ENCODE assay signal across 9 cellular contexts in the genomic region with DNA sequence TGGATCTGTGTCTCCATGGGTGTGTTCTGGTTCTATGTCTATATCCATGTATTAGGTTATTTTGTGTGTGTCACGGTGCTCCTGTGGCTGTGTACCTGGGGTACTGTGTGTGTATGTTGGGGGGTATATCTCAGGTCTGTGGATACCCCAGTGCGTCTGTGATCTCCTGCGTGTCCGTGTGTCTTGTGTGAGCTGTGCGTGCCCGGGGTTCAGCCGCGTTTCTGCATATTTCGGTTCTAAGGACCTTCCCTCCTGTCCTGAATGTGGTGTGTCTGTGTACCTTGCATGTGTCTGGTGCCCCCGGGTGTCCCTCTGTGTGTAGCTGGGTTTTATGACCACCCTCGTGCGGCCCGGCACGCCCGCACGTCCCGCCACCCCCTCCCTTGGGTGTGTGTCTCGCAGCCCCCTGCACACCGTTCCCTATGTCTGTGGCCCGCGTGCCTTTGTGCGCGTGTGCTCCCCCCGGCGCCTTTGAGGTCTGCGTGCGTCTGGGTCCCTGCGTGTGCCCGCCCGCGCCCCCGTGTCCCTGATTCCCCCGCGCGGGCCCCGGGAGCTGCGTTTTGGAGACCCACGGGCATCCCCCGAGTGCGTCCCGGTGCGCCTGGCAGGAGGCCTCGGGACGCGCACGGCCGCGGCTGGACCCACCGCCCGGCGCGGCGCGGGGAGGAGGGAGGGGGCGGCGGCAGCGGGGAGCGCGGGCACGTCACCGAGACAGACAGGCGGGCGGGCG. TPM values are rescaled to one million over a fixed set of nuclear protein-coding genes. Genes with fewer than 3 reads are reported as not detected.
A peak's percentile ranks its signal among the peaks of the same experiment; 100 is the strongest.
DNase-seq lines count a peak whose midpoint lies in the region; ATAC-seq and TF ChIP-seq lines count a peak whose summit lies in the region.
"Had no signal": no experiment of that assay in that cellular context is flagged by ENCODE, and none has a peak within 500 bp of the region (broad histone marks: within the 10 kb centered on the region; RNA-seq: fewer than 3 reads in every experiment).

No MANE protein-coding gene starts in this region.

- no peak overlapping the region for H3K27ac ChIP-seq in testis

- POLR2A ChIA-PET in activated CD4-positive, alpha-beta T cell treated with anti-CD3 and anti-CD28 coated beads, Interleukin-2, amount 10 ng/mL, durations not matched to agents 7 days and 5 days (lab: Charles Lee) = no interaction called here
- POLR2A ChIA-PET in activated B cell treated with CpG ODN at 0.5 μM for 24 hours (lab: Charles Lee) = interaction anchor here (0.7 to 1.0 kb wide), 3 partner anchors 18 to 90 kb away, joined by 3 read pairs; a partner anchor contains a TSS

- intact Hi-C loops in activated B cell treated with CpG ODN at 0.5 μM for 24 hours (cut with micrococcal nuclease) (loop anchor here (5.0 kb wide), 3 partner anchors 132 to 887 kb away; no protein-coding TSS in a partner anchor), testis (cut with DNase I; ENCODE audit: low total_unique reads) (loop anchor here (10.0 kb wide), 1 partner anchor 80 kb away; no protein-coding TSS in a partner anchor)

- TF ChIP-seq CTCF in activated B cell treated with CpG ODN at 0.5 μM for 24 hours (IDR thresholded peaks at IDR 0.05) = no peak
- TF ChIP-seq CTCF in testis (IDR thresholded peaks at IDR 0.05) = no peak

- peaks cover 11% of the 10 kb centered on the region for H3K4me1 ChIP-seq in testis

- H3K4me3 ChIP-seq in iPS-18c (ENCODE audit: insufficient read depth, low read depth, low read length) = peak overlapping the region; percentile 28
- peak overlapping the region; percentile 29 to 34 for H3K4me3 ChIP-seq in testis

- peaks cover 32% of the 10 kb centered on the region for H3K27me3 Mint-ChIP-seq in activated CD4-positive, alpha-beta T cell treated with anti-CD3 and anti-CD28 coated beads, Interleukin-2, amount 10 ng/mL, durations not matched to agents 7 days and 5 days
- H3K27me3 Mint-ChIP-seq in activated B cell treated with CpG ODN at 0.5 μM for 24 hours = peaks cover 34% of the 10 kb centered on the region

- WGBS in testis, 2 donors = 9% methylated on average over 42 of the region's 64 CpGs; no CpG with 5 or more reads in 1 of the 2 donors

- CTCF ChIA-PET in activated CD4-positive, alpha-beta T cell treated with anti-CD3 and anti-CD28 coated beads, Interleukin-2, amount 10 ng/mL, durations not matched to agents 7 days and 5 days (lab: Charles Lee) = interaction anchor here (0.9 to 5.5 kb wide), 4 partner anchors 15 to 167 kb away, joined by 3 to 112 read pairs (median 36); a partner anchor contains a TSS
- CTCF ChIA-PET in activated B cell treated with CpG ODN at 0.5 μM for 24 hours (lab: Charles Lee) = interaction anchor here (0.8 kb wide), 1 partner anchor 100 kb away, joined by 3 read pairs; a partner anchor contains a TSS

- H3K4me3 Mint-ChIP-seq in activated CD4-positive, alpha-beta T cell treated with anti-CD3 and anti-CD28 coated beads, Interleukin-2, amount 10 ng/mL, durations not matched to agents 7 days and 5 days = peak overlapping the region; percentile 55
- peak overlapping the region; percentile 58 for H3K4me3 Mint-ChIP-seq in activated B cell treated with CpG ODN at 0.5 μM for 24 hours

- H3K9me3 ChIP-seq in iPS-18c (ENCODE audit: control insufficient read depth, insufficient read depth, low read length) = no peaks in the 10 kb centered on the region
- H3K9me3 ChIP-seq in testis = no peaks in the 10 kb centered on the region

- no peaks in the 10 kb centered on the region for H3K36me3 Mint-ChIP-seq in activated CD4-positive, alpha-beta T cell treated with anti-CD3 and anti-CD28 coated beads, Interleukin-2, amount 10 ng/mL, durations not matched to agents 7 days and 5 days (ENCODE audit: low read depth)
- no peaks in the 10 kb centered on the region for H3K36me3 Mint-ChIP-seq in activated B cell treated with CpG ODN at 0.5 μM for 24 hours (ENCODE audit: low read depth)

- no peak for DNase-seq in activated CD4-positive, alpha-beta T cell treated with anti-CD3 and anti-CD28 coated beads, Interleukin-2, amount 10 ng/mL, durations not matched to agents 7 days and 5 days
- DNase-seq in activated CD4-positive, alpha-beta T cell treated with anti-CD3 and anti-CD28 coated beads, Interleukin-2, amount 50 U/mL, for 4 hours = no peak
- DNase-seq in activated B cell treated with CpG ODN at 0.5 μM for 24 hours = no peak
- DNase-seq in testis = no peak
- no peak for DNase-seq in HCEC 1CT
- no peak for DNase-seq in NCI-H1930 (lab: John Stamatoyannopoulos, UW)

- no peak for TF ChIP-seq POLR2A in testis (IDR thresholded peaks at IDR 0.05)

- no peaks in the 10 kb centered on the region for H3K36me3 ChIP-seq in testis (ENCODE audit: low read depth, missing control alignments)

- no peaks in the 10 kb centered on the region for H3K9me3 Mint-ChIP-seq in activated CD4-positive, alpha-beta T cell treated with anti-CD3 and anti-CD28 coated beads, Interleukin-2, amount 10 ng/mL, durations not matched to agents 7 days and 5 days
- H3K9me3 Mint-ChIP-seq in activated B cell treated with CpG ODN at 0.5 μM for 24 hours = no peaks in the 10 kb centered on the region

- no peak overlapping the region for H3K27ac Mint-ChIP-seq in activated CD4-positive, alpha-beta T cell treated with anti-CD3 and anti-CD28 coated beads, Interleukin-2, amount 10 ng/mL, durations not matched to agents 7 days and 5 days
- no peak overlapping the region for H3K27ac Mint-ChIP-seq in activated B cell treated with CpG ODN at 0.5 μM for 24 hours

- ATAC-seq in activated B cell treated with CpG ODN at 0.5 μM for 24 hours (ENCODE audit: low read depth) (no peak), HG03025 (IDR thresholded peaks at IDR 0.05; ENCODE audit: low FRiP score, unreplicated experiment) (no peak)

- H3K4me1 Mint-ChIP-seq in activated CD4-positive, alpha-beta T cell treated with anti-CD3 and anti-CD28 coated beads, Interleukin-2, amount 10 ng/mL, durations not matched to agents 7 days and 5 days = peaks cover 42% of the 10 kb centered on the region
- peaks cover 28% of the 10 kb centered on the region for H3K4me1 Mint-ChIP-seq in activated B cell treated with CpG ODN at 0.5 μM for 24 hours

- no peaks in the 10 kb centered on the region for H3K27me3 ChIP-seq in testis

RNA-seq across cellular contexts. Expression of a gene that starts 12.3 kb away (rescaled TPM):
- total RNA-seq in activated CD4-positive, alpha-beta T cell treated with anti-CD3 and anti-CD28 coated beads, Interleukin-2, amount 10 ng/mL, durations not matched to agents 7 days and 5 days = under 1 TPM in 1 of 2 experiments, not detected in 1; 0.48 TPM
- total RNA-seq in activated B cell treated with CpG ODN at 0.5 μM for 24 hours (not detected in 2 replicates), testis (10 to 100 TPM; 14.5 to 18.6 TPM)
- polyA plus RNA-seq in testis (ENCODE audit: insufficient read depth, low read depth, low replicate concordance) = 9.3 TPM
- total RNA-seq: renal cortical epithelial cell had no signal

RNA-seq across cellular contexts. Expression of a gene that starts 41.2 kb away (rescaled TPM):
- total RNA-seq in activated CD4-positive, alpha-beta T cell treated with anti-CD3 and anti-CD28 coated beads, Interleukin-2, amount 10 ng/mL, durations not matched to agents 7 days and 5 days = 1 to 10 TPM; 6.3 to 8.0 TPM
- total RNA-seq in activated B cell treated with CpG ODN at 0.5 μM for 24 hours (1.2 and 2.0 TPM in 2 replicates), testis (10 to 100 TPM; 26.3 to 48.9 TPM)
- polyA plus RNA-seq in testis (ENCODE audit: insufficient read depth, low read depth, low replicate concordance) = 17.8 TPM

RNA-seq across cellular contexts. Expression of a gene that starts 41.3 kb away (rescaled TPM):
- total RNA-seq in activated CD4-positive, alpha-beta T cell treated with anti-CD3 and anti-CD28 coated beads, Interleukin-2, amount 10 ng/mL, durations not matched to agents 7 days and 5 days = 10 to 100 TPM; 36.5 to 39.3 TPM
- total RNA-seq in activated B cell treated with CpG ODN at 0.5 μM for 24 hours (32.4 and 35.6 TPM in 2 replicates), testis (10 to 100 TPM; 56.6 to 62.7 TPM)
- polyA plus RNA-seq in testis (ENCODE audit: insufficient read depth, low read depth, low replicate concordance) = 31.0 TPM

Comparison
In these comparisons a context has a peak if more than half of its experiments do, and no peak if none do; other contexts are left out.
1. RNA of a gene that starts 12.3 kb away (total RNA-seq): 14.5 to 18.6 TPM in testis; 0.48 TPM in activated CD4-positive, alpha-beta T cell treated with anti-CD3 and anti-CD28 coated beads, Interleukin-2, amount 10 ng/mL, durations not matched to agents 7 days and 5 days and not detected in activated B cell treated with CpG ODN at 0.5 μM for 24 hours; every median in the first group is over 10 times any median in the second.